10 cellular contexts compared by ENCODE assay signal in genomic region chr14:103539056-103539825, GRCh38. TPM values are rescaled to one million over a fixed set of nuclear protein-coding genes. Genes with fewer than 3 reads are reported as not detected.
DNase-seq lines count a peak whose midpoint lies in the region; ATAC-seq and TF ChIP-seq lines count a peak whose summit lies in the region.
"Had no signal": no experiment of that assay in that cellular context is flagged by ENCODE, and none has a peak within 500 bp of the region (broad histone marks: within the 10 kb centered on the region; RNA-seq: fewer than 3 reads in every experiment).

No MANE protein-coding gene starts in this region.

- 74% methylated on average over 19 of the region's 28 CpGs for WGBS in esophagus muscularis mucosa

- DNase-seq in COR-L47 (lab: John Stamatoyannopoulos, UW), result peak; percentile 19
- DNase-seq in OCI-LY7 (ENCODE audit: low spot score), result peak; percentile 30
- no peak for DNase-seq in esophagus muscularis mucosa (ENCODE audit: extremely low spot score)
- no peak for DNase-seq in iPS-NIHi7 (ENCODE audit: extremely low spot score)
- DNase-seq in CD1c-positive myeloid dendritic cell (ENCODE audit: extremely low spot score), result no peak
- no peak for DNase-seq in effector CD4-positive, alpha-beta T cell
- DNase-seq: CD4-positive, alpha-beta T cell; NCI-H1417 had no signal

- intact Hi-C loops in OCI-LY7 (cut with micrococcal nuclease; ENCODE audit: unreplicated experiment) (loop anchor here (2.0 kb wide), 1 partner anchor 24 kb away; no protein-coding TSS in a partner anchor), esophagus muscularis mucosa (cut with DNase I) (no loop called here)

- no peak for TF ChIP-seq EP300 in esophagus muscularis mucosa (IDR thresholded peaks at IDR 0.05)

- no peaks in the 10 kb centered on the region for H3K9me2 ChIP-seq in OCI-LY7 (ENCODE audit: insufficient read depth, low read length)

- no peaks in the 10 kb centered on the region for H3K79me2 ChIP-seq in OCI-LY7 (ENCODE audit: insufficient read depth, low read depth, low read length)

- POLR2A ChIA-PET in OCI-LY7 (lab: Charles Lee), result no interaction called here

- CTCF ChIA-PET in OCI-LY7 (lab: Charles Lee; ENCODE audit: unreplicated experiment), result interaction anchor here (0.7 kb wide), 1 partner anchor 107 kb away, joined by 11 read pairs; no protein-coding TSS in a partner anchor

- H3K27ac ChIP-seq in OCI-LY7 (ENCODE audit: low read depth, low read length, poor library complexity, severe bottlenecking) (no peak overlapping the region), esophagus muscularis mucosa (replicated peaks in 1 of 4) (peak overlapping the region; percentile 93 to 97 (median 94)), rectal smooth muscle tissue (ENCODE audit: low read depth, low read length) (peak overlapping the region; percentile 90)

- H3K9ac ChIP-seq in rectal smooth muscle tissue (ENCODE audit: low read length), result no peak overlapping the region

- no peaks in the 10 kb centered on the region for H3K4me1 ChIP-seq in OCI-LY7 (ENCODE audit: insufficient read depth, low read length, poor library complexity, severe bottlenecking)
- peaks cover 66 to 100% (median 99%) of the 10 kb centered on the region in 4 donors for H3K4me1 ChIP-seq in esophagus muscularis mucosa
- peaks cover 75% of the 10 kb centered on the region for H3K4me1 ChIP-seq in rectal smooth muscle tissue (ENCODE audit: control insufficient read depth, insufficient read depth, low read length)

- no peak for TF ChIP-seq POLR2A in esophagus muscularis mucosa (IDR thresholded peaks at IDR 0.05; ENCODE audit: low read depth)

- TF ChIP-seq CTCF in OCI-LY7 (conservative IDR thresholded peaks at IDR 0.05; ENCODE audit: low read length) (0 out of 2 replicates have a peak, but pooled peaks have one; percentile 10), esophagus muscularis mucosa (IDR thresholded peaks at IDR 0.05) (no peak)

- no peaks in the 10 kb centered on the region for H3K9me3 ChIP-seq in OCI-LY7 (ENCODE audit: low read length)
- no peaks in the 10 kb centered on the region for H3K9me3 ChIP-seq in esophagus muscularis mucosa

- BruUV-seq in OCI-LY7 (replicated peaks; lab: Mats Ljungman, UMichigan), result no TSS peak

- H4K20me1 ChIP-seq in OCI-LY7 (ENCODE audit: insufficient read depth, low read length), result no peaks in the 10 kb centered on the region; the same call in 1 of the 2 replicates

- no peaks in the 10 kb centered on the region for H3K27me3 ChIP-seq in esophagus muscularis mucosa
- H3K27me3 ChIP-seq in rectal smooth muscle tissue (ENCODE audit: control insufficient read depth, insufficient read depth, low read length), result no peaks in the 10 kb centered on the region

- peaks cover 13% of the 10 kb centered on the region; the same call in 1 of the 2 replicates for H3K36me3 ChIP-seq in OCI-LY7 (ENCODE audit: insufficient read depth, low read length)
- H3K36me3 ChIP-seq in esophagus muscularis mucosa, result peaks cover 0 to 20% (median 7%) of the 10 kb centered on the region in 4 donors
- no peaks in the 10 kb centered on the region for H3K36me3 ChIP-seq in rectal smooth muscle tissue (ENCODE audit: control insufficient read depth, insufficient read depth, low read length)

- H3K4me3 ChIP-seq in OCI-LY7 (ENCODE audit: low read depth, low read length, poor library complexity, severe bottlenecking), result no peak overlapping the region
- no peak overlapping the region for H3K4me3 ChIP-seq in esophagus muscularis mucosa
- no peak overlapping the region for H3K4me3 ChIP-seq in rectal smooth muscle tissue (ENCODE audit: low read length)

- H2AFZ ChIP-seq in OCI-LY7 (ENCODE audit: low read length), result no peak overlapping the region

- no peak for ATAC-seq in HG03139 (IDR thresholded peaks at IDR 0.05; ENCODE audit: unreplicated experiment)

- no peak overlapping the region for H3K4me2 ChIP-seq in OCI-LY7 (ENCODE audit: low read length)

RNA-seq across cellular contexts. Expression of gene TRMT61A, which starts 10.2 kb away (rescaled TPM):
- total RNA-seq in OCI-LY7 (2014; rRNA removed; shearing (Covaris generic)), result 16.7 and 17.1 TPM in 2 replicates
- total RNA-seq in OCI-LY7 (2022), result 11.2 and 13.1 TPM in 2 replicates
- 10 to 100 TPM; 28.7 to 50.0 (median 35.2) TPM for total RNA-seq in esophagus muscularis mucosa

RNA-seq across cellular contexts. Expression of gene CKB, which starts 16.6 kb away (rescaled TPM):
- 0.57 and 0.82 TPM in 2 replicates for total RNA-seq in OCI-LY7 (2014; rRNA removed; shearing (Covaris generic))
- total RNA-seq in OCI-LY7 (2022) (3.0 and 3.2 TPM in 2 replicates), esophagus muscularis mucosa (1,000 to 10,000 TPM in 3 of 4 donors, 100 to 1,000 TPM in 1; 917 to 1,843 (median 1,284) TPM)

RNA-seq across cellular contexts. Expression of gene BAG5, which starts 23.2 kb away (rescaled TPM):
- 26.1 and 29.2 TPM in 2 replicates for total RNA-seq in OCI-LY7 (2014; rRNA removed; shearing (Covaris generic))
- total RNA-seq in OCI-LY7 (2022) (36.3 and 38.7 TPM in 2 replicates), esophagus muscularis mucosa (10 to 100 TPM; 27.4 to 34.7 (median 28.3) TPM)

RNA-seq across cellular contexts. Expression of gene COA8, which starts 23.5 kb away (rescaled TPM):
- total RNA-seq in OCI-LY7 (2014; rRNA removed; shearing (Covaris generic)), result 18.2 and 18.7 TPM in 2 replicates
- total RNA-seq in OCI-LY7 (2022) (33.0 and 38.9 TPM in 2 replicates), esophagus muscularis mucosa (10 to 100 TPM; 26.8 to 46.1 (median 37.6) TPM)

Comparison
In these comparisons a context has a peak if more than half of its experiments do, and no peak if none do; other contexts are left out.
1. DNase-seq: peak in COR-L47 (single experiment) and OCI-LY7 (single experiment); none in esophagus muscularis mucosa (single experiment), iPS-NIHi7 (single experiment), CD1c-positive myeloid dendritic cell (single experiment) and effector CD4-positive, alpha-beta T cell (single experiment).
2. RNA of gene CKB, which starts 16.6 kb away (total RNA-seq): 917 to 1,843 TPM in esophagus muscularis mucosa; 0.57 to 3.2 TPM in OCI-LY7; every median in the first group is over 100 times any median in the second.